In genomic region chr2:236993-237539, GRCh38 we compare ENCODE assay signal across 2 cellular contexts.
TF ChIP-seq lines count a peak whose summit lies in the region.

No MANE protein-coding gene starts in this region.

TF ChIP-seq in WTC11, 78 proteins besides CTCF, POLR2A, EP300 and RAD21 (continued from another document and continues in another):
- TF ChIP-seq PRDM15 (CRISPR knock-in tag; IDR thresholded peaks at IDR 0.05): no peak
- no peak for TF ChIP-seq E2F1 (CRISPR knock-in tag; IDR thresholded peaks at IDR 0.05)
- no peak for TF ChIP-seq ZNF219 (CRISPR knock-in tag; IDR thresholded peaks at IDR 0.05; ENCODE audit: borderline replicate concordance)
- TF ChIP-seq SOX15 (CRISPR knock-in tag; IDR thresholded peaks at IDR 0.05): no peak
- no peak for TF ChIP-seq IRF2 (CRISPR knock-in tag; IDR thresholded peaks at IDR 0.05; ENCODE audit: borderline replicate concordance, low read depth)
- no peak for TF ChIP-seq ARID4B (CRISPR knock-in tag; IDR thresholded peaks at IDR 0.05; ENCODE audit: borderline replicate concordance)
- no peak for TF ChIP-seq SMAD4 (CRISPR knock-in tag; IDR thresholded peaks at IDR 0.05)
- no peak for TF ChIP-seq FOXJ3 (CRISPR knock-in tag; IDR thresholded peaks at IDR 0.05; ENCODE audit: borderline replicate concordance)
- TF ChIP-seq NR1H2 (CRISPR knock-in tag; IDR thresholded peaks at IDR 0.05): no peak
- TF ChIP-seq GTF2I (CRISPR knock-in tag; conservative IDR thresholded peaks at IDR 0.05): no peak
- no peak for TF ChIP-seq TCF7 (CRISPR knock-in tag; IDR thresholded peaks at IDR 0.05; ENCODE audit: low read depth)
- no peak for TF ChIP-seq ATF6 (CRISPR knock-in tag; IDR thresholded peaks at IDR 0.05)
- TF ChIP-seq, protein P1, sequence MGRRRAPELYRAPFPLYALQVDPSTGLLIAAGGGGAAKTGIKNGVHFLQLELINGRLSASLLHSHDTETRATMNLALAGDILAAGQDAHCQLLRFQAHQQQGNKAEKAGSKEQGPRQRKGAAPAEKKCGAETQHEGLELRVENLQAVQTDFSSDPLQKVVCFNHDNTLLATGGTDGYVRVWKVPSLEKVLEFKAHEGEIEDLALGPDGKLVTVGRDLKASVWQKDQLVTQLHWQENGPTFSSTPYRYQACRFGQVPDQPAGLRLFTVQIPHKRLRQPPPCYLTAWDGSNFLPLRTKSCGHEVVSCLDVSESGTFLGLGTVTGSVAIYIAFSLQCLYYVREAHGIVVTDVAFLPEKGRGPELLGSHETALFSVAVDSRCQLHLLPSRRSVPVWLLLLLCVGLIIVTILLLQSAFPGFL (CRISPR knock-in tag; IDR thresholded peaks at IDR 0.05; ENCODE audit: borderline replicate concordance): no peak
- TF ChIP-seq JAZF1 (CRISPR knock-in tag; IDR thresholded peaks at IDR 0.05): no peak

TF ChIP-seq in GM23338, 12 proteins besides CTCF, POLR2A, EP300 and RAD21 (continued from another document):
- TF ChIP-seq JUNB (IDR thresholded peaks at IDR 0.05; ENCODE audit: unreplicated experiment) (no peak), POLR2AphosphoS5 (IDR thresholded peaks at IDR 0.05; ENCODE audit: low read depth) (no peak), EZH2 (IDR thresholded peaks at IDR 0.05; ENCODE audit: low read depth, unreplicated experiment) (no peak), STAT1 (IDR thresholded peaks at IDR 0.05; ENCODE audit: unreplicated experiment) (no peak), ZNF114 (CRISPR knock-in tag; IDR thresholded peaks at IDR 0.05) (no peak), NANOG (IDR thresholded peaks at IDR 0.05; ENCODE audit: borderline replicate concordance) (no peak)
- TF ChIP-seq, protein P2, sequence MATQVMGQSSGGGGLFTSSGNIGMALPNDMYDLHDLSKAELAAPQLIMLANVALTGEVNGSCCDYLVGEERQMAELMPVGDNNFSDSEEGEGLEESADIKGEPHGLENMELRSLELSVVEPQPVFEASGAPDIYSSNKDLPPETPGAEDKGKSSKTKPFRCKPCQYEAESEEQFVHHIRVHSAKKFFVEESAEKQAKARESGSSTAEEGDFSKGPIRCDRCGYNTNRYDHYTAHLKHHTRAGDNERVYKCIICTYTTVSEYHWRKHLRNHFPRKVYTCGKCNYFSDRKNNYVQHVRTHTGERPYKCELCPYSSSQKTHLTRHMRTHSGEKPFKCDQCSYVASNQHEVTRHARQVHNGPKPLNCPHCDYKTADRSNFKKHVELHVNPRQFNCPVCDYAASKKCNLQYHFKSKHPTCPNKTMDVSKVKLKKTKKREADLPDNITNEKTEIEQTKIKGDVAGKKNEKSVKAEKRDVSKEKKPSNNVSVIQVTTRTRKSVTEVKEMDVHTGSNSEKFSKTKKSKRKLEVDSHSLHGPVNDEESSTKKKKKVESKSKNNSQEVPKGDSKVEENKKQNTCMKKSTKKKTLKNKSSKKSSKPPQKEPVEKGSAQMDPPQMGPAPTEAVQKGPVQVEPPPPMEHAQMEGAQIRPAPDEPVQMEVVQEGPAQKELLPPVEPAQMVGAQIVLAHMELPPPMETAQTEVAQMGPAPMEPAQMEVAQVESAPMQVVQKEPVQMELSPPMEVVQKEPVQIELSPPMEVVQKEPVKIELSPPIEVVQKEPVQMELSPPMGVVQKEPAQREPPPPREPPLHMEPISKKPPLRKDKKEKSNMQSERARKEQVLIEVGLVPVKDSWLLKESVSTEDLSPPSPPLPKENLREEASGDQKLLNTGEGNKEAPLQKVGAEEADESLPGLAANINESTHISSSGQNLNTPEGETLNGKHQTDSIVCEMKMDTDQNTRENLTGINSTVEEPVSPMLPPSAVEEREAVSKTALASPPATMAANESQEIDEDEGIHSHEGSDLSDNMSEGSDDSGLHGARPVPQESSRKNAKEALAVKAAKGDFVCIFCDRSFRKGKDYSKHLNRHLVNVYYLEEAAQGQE (IDR thresholded peaks at IDR 0.05; ENCODE audit: unreplicated experiment): no peak
